Comparison of ENCODE assay signal across 25 cellular contexts in genomic region chr1:34863501-34863900, GRCh38. TPM values are rescaled to one million over a fixed set of nuclear protein-coding genes. Genes with fewer than 3 reads are reported as not detected.
DNase-seq lines count a peak whose midpoint lies in the region; ATAC-seq and TF ChIP-seq lines count a peak whose summit lies in the region.
"Had no signal": no experiment of that assay in that cellular context is flagged by ENCODE, and none has a peak within 500 bp of the region (broad histone marks: within the 10 kb centered on the region; RNA-seq: fewer than 3 reads in every experiment).

No MANE protein-coding gene starts in this region.

- peaks cover 10% of the 10 kb centered on the region for H3K36me3 Mint-ChIP-seq in activated T-cell treated with anti-CD3 and anti-CD28 coated beads, Interleukin-2, amount 50 U/mL, for 24 hours (ENCODE audit: low read depth)
- H3K36me3 Mint-ChIP-seq in activated T-cell treated with anti-CD3 and anti-CD28 coated beads, Interleukin-2, amount 50 U/mL, for 4 hours (ENCODE audit: insufficient read depth): no peaks in the 10 kb centered on the region
- H3K36me3 Mint-ChIP-seq in activated CD8-positive, alpha-beta T cell treated with anti-CD3 and anti-CD28 coated beads for 36 hours (ENCODE audit: low read depth): peaks cover 4% of the 10 kb centered on the region

- TF ChIP-seq CTCF in activated CD8-positive, alpha-beta T cell treated with anti-CD3 and anti-CD28 coated beads for 36 hours (IDR thresholded peaks at IDR 0.05): no peak

- peaks cover 2% of the 10 kb centered on the region for H3K9me3 Mint-ChIP-seq in activated T-cell treated with anti-CD3 and anti-CD28 coated beads, Interleukin-2, amount 50 U/mL, for 24 hours
- H3K9me3 Mint-ChIP-seq in activated T-cell treated with anti-CD3 and anti-CD28 coated beads, Interleukin-2, amount 50 U/mL, for 4 hours: no peaks in the 10 kb centered on the region
- no peaks in the 10 kb centered on the region for H3K9me3 Mint-ChIP-seq in activated CD8-positive, alpha-beta T cell treated with anti-CD3 and anti-CD28 coated beads for 36 hours
- H3K9me3 Mint-ChIP-seq in stimulated activated naive CD8-positive, alpha-beta T cell treated with anti-CD3 and anti-CD28 coated beads, Interleukin-15, amount 100 ng/mL, for 72 hours: no peaks in the 10 kb centered on the region

- no peak for ATAC-seq in activated T-cell treated with anti-CD3 and anti-CD28 coated beads, Interleukin-2, amount 50 U/mL, for 4 hours
- peak; percentile 18 for ATAC-seq in activated CD8-positive, alpha-beta T cell treated with anti-CD3 and anti-CD28 coated beads for 36 hours
- ATAC-seq in left colon: peak; percentile 19
- peak; percentile 2 for ATAC-seq in stimulated activated naive CD8-positive, alpha-beta T cell treated with anti-CD3 and anti-CD28 coated beads, Interleukin-15, amount 100 ng/mL, for 72 hours
- ATAC-seq in HG03135 (IDR thresholded peaks at IDR 0.05; ENCODE audit: unreplicated experiment): no peak
- no peak for ATAC-seq in HG03565 (IDR thresholded peaks at IDR 0.05; ENCODE audit: unreplicated experiment)
- ATAC-seq in GM21423 (IDR thresholded peaks at IDR 0.05; ENCODE audit: unreplicated experiment): no peak
- ATAC-seq: A549, sciatic nerve had no signal

- H3K4me3 Mint-ChIP-seq in activated T-cell treated with anti-CD3 and anti-CD28 coated beads, Interleukin-2, amount 50 U/mL, for 24 hours: no peak overlapping the region
- H3K4me3 Mint-ChIP-seq in activated T-cell treated with anti-CD3 and anti-CD28 coated beads, Interleukin-2, amount 50 U/mL, for 4 hours: no peak overlapping the region
- H3K4me3 Mint-ChIP-seq in activated CD8-positive, alpha-beta T cell treated with anti-CD3 and anti-CD28 coated beads for 36 hours: no peak overlapping the region
- H3K4me3 Mint-ChIP-seq in stimulated activated naive CD8-positive, alpha-beta T cell treated with anti-CD3 and anti-CD28 coated beads, Interleukin-15, amount 100 ng/mL, for 72 hours: peak overlapping the region; percentile 19 to 41

- H3K27me3 Mint-ChIP-seq in activated T-cell treated with anti-CD3 and anti-CD28 coated beads, Interleukin-2, amount 50 U/mL, for 24 hours: no peaks in the 10 kb centered on the region
- no peaks in the 10 kb centered on the region for H3K27me3 Mint-ChIP-seq in activated T-cell treated with anti-CD3 and anti-CD28 coated beads, Interleukin-2, amount 50 U/mL, for 4 hours (ENCODE audit: low read depth)
- H3K27me3 Mint-ChIP-seq in activated CD8-positive, alpha-beta T cell treated with anti-CD3 and anti-CD28 coated beads for 36 hours: no peaks in the 10 kb centered on the region
- no peaks in the 10 kb centered on the region for H3K27me3 Mint-ChIP-seq in stimulated activated naive CD8-positive, alpha-beta T cell treated with anti-CD3 and anti-CD28 coated beads, Interleukin-15, amount 100 ng/mL, for 72 hours
- H3K27me3 Mint-ChIP-seq: B cell had no signal

- peaks cover 52% of the 10 kb centered on the region for H3K4me1 Mint-ChIP-seq in activated T-cell treated with anti-CD3 and anti-CD28 coated beads, Interleukin-2, amount 50 U/mL, for 24 hours (ENCODE audit: low read depth)
- peaks cover 53% of the 10 kb centered on the region for H3K4me1 Mint-ChIP-seq in activated T-cell treated with anti-CD3 and anti-CD28 coated beads, Interleukin-2, amount 50 U/mL, for 4 hours (ENCODE audit: low read depth)
- H3K4me1 Mint-ChIP-seq in activated CD8-positive, alpha-beta T cell treated with anti-CD3 and anti-CD28 coated beads for 36 hours (ENCODE audit: low read depth): peaks cover 40% of the 10 kb centered on the region
- H3K4me1 Mint-ChIP-seq in stimulated activated naive CD8-positive, alpha-beta T cell treated with anti-CD3 and anti-CD28 coated beads, Interleukin-15, amount 100 ng/mL, for 72 hours: peaks cover 47% of the 10 kb centered on the region

- H3K27ac Mint-ChIP-seq in activated T-cell treated with anti-CD3 and anti-CD28 coated beads, Interleukin-2, amount 50 U/mL, for 24 hours: peak overlapping the region; percentile 87
- peak overlapping the region; percentile 92 for H3K27ac Mint-ChIP-seq in activated CD8-positive, alpha-beta T cell treated with anti-CD3 and anti-CD28 coated beads for 36 hours
- H3K27ac Mint-ChIP-seq in stimulated activated naive CD8-positive, alpha-beta T cell treated with anti-CD3 and anti-CD28 coated beads, Interleukin-15, amount 100 ng/mL, for 72 hours: peak overlapping the region in 1 of 2 donors; percentile 10

- CTCF ChIA-PET in activated CD8-positive, alpha-beta T cell treated with anti-CD3 and anti-CD28 coated beads for 36 hours (lab: Charles Lee): interaction anchor here (1.7 to 5.3 kb wide), 2 partner anchors 9 to 122 kb away, joined by 4 to 82 read pairs; partner anchors contain the start of gene TMEM35B

- POLR2A ChIA-PET in activated CD8-positive, alpha-beta T cell treated with anti-CD3 and anti-CD28 coated beads for 36 hours (lab: Charles Lee): interaction anchor here (1.8 kb wide), 1 partner anchor 11 kb away, joined by 7 read pairs; no protein-coding TSS in a partner anchor

- intact Hi-C loops in activated CD8-positive, alpha-beta T cell treated with anti-CD3 and anti-CD28 coated beads for 36 hours (cut with micrococcal nuclease): no loop called here
- intact Hi-C loops in left colon (cut with DNase I, micrococcal nuclease): no loop called here

- DNase-seq in activated T-cell treated with anti-CD3 and anti-CD28 coated beads, Interleukin-2, amount 50 U/mL, for 24 hours: no peak
- DNase-seq in activated T-cell treated with anti-CD3 and anti-CD28 coated beads, Interleukin-2, amount 50 U/mL, for 4 hours: no peak
- DNase-seq in activated CD8-positive, alpha-beta T cell treated with anti-CD3 and anti-CD28 coated beads for 36 hours: peak; percentile 48
- DNase-seq in left colon: no peak
- DNase-seq in stimulated activated naive CD8-positive, alpha-beta T cell treated with anti-CD3 and anti-CD28 coated beads, Interleukin-15, amount 100 ng/mL, for 72 hours: no peak
- DNase-seq: activated CD4-positive, CD25-positive, alpha-beta regulatory T cell treated with anti-CD3 and anti-CD28 coated beads, Interleukin-2, amount 50 U/mL, for 72 hours; activated gamma-delta T cell; Caco-2; dermis blood vessel endothelial cell; DMS79; GF-D8; hypothalamus; islet precursor cell; midbrain; NCI-H2171; NCI-H524; PC-9; SIG-M5; SW 1271 had no signal

RNA-seq across cellular contexts. Expression of gene SMIM12, which starts 4.0 kb away (rescaled TPM):
- total RNA-seq in activated T-cell treated with anti-CD3 and anti-CD28 coated beads, Interleukin-2, amount 50 U/mL, for 4 hours: 10 to 100 TPM; 73.8 to 75.7 (median 73.8) TPM
- 10 to 100 TPM; 36.6 to 37.5 TPM for total RNA-seq in activated CD8-positive, alpha-beta T cell treated with anti-CD3 and anti-CD28 coated beads for 36 hours
- total RNA-seq in left colon: 10 to 100 TPM; 58.8 to 59.4 TPM

Comparison
In these comparisons a context has a peak if more than half of its experiments do, and no peak if none do; other contexts are left out.
1. H3K4me3 Mint-ChIP-seq: peak in stimulated activated naive CD8-positive, alpha-beta T cell treated with anti-CD3 and anti-CD28 coated beads, Interleukin-15, amount 100 ng/mL, for 72 hours (2 of 2); none in activated T-cell treated with anti-CD3 and anti-CD28 coated beads, Interleukin-2, amount 50 U/mL, for 24 hours (single experiment), activated T-cell treated with anti-CD3 and anti-CD28 coated beads, Interleukin-2, amount 50 U/mL, for 4 hours (single experiment) and activated CD8-positive, alpha-beta T cell treated with anti-CD3 and anti-CD28 coated beads for 36 hours (single experiment).
2. ATAC-seq: peak in activated CD8-positive, alpha-beta T cell treated with anti-CD3 and anti-CD28 coated beads for 36 hours (single experiment), left colon (single experiment) and stimulated activated naive CD8-positive, alpha-beta T cell treated with anti-CD3 and anti-CD28 coated beads, Interleukin-15, amount 100 ng/mL, for 72 hours (single experiment); none in activated T-cell treated with anti-CD3 and anti-CD28 coated beads, Interleukin-2, amount 50 U/mL, for 4 hours (0 of 2), HG03135 (single experiment), HG03565 (single experiment) and GM21423 (single experiment).